Comparison of ENCODE assay signal across 21 cellular contexts in the genomic region with DNA sequence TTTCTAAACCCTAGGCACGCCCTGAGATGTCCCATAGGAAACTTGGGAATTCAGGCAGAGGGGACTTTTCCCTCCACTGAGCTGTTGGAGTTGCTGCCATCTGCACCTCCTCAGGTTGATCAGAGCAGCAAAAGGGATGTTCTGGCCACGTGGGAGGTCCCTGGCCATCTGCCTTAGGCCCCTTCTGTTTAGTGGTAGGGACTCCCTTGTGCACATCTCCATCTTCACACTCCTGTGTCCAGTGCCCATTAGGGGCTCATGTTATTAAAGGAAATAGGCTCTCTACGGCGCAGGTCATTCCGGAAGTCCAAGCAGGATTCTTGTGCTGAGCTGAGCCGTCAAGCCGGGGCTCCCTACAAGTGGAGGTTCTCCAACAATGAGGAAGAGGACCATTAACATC.
"Had no signal": no experiment of that assay in that cellular context is flagged by ENCODE, and none has a peak within 500 bp of the region (broad histone marks: within the 10 kb centered on the region; RNA-seq: fewer than 3 reads in every experiment).

No MANE protein-coding gene starts in this region.

- DNase-seq: KBM-7, MV-4-11, NCI-H1048, NCI-H1105, NCI-H1417, NCI-H1436 treated with DMSO at 0.1 percent for 48 hours, NCI-H1694, NCI-H187 treated with DMSO at 0.1 percent for 48 hours, NCI-H2029 treated with DMSO at 0.1 percent for 48 hours, NCI-H2171 treated with DMSO at 0.1 percent for 48 hours, NCI-H345, NCI-H446 treated with DMSO at 0.1 percent for 48 hours, NCI-H526, PC-9, Peyer's patch, SHP77 treated with DMSO at 0.1 percent for 48 hours, SJCRH30, T-helper 1 cell, T-helper 17 cell had no signal

- ATAC-seq: Right ventricle myocardium inferior, SK-N-SH treated with all-trans-retinoic acid at 6 μM for 48 hours, T-helper 17 cell had no signal

- H3K9me3 ChIP-seq: Peyer's patch, SJCRH30 had no signal

- H3K27me3 ChIP-seq: Peyer's patch, SJCRH30 had no signal

- H3K4me3 ChIP-seq: PC-9, Peyer's patch, SJCRH30 had no signal

- H3K4me1 ChIP-seq: Peyer's patch, SJCRH30 had no signal

- H3K27ac ChIP-seq: PC-9, Peyer's patch, SJCRH30 had no signal

- H3K4me2 ChIP-seq: PC-9 had no signal

- H3K36me3 ChIP-seq: Peyer's patch, SJCRH30 had no signal

- H2AFZ ChIP-seq: PC-9 had no signal
